Comparison of ENCODE assay signal across 7 cellular contexts in genomic region chrX:150694738-150695410, GRCh38. TPM values are rescaled to one million over a fixed set of nuclear protein-coding genes. Genes with fewer than 3 reads are reported as not detected.
DNase-seq lines count a peak whose midpoint lies in the region; ATAC-seq, FAIRE-seq and TF ChIP-seq lines count a peak whose summit lies in the region.

No MANE protein-coding gene starts in this region.

- DNase-seq in Kasumi-1 (lab: John Stamatoyannopoulos, UW) (peak; percentile 4), GM12878 (ENCODE audit: low read depth, low spot score) (no peak), neural progenitor cell (ENCODE audit: low spot score) (peak; percentile 4), H4 (ENCODE audit: low spot score) (no peak)

- H4K20me1 ChIP-seq in GM12878 (ENCODE audit: control insufficient read depth, insufficient read depth) = no peaks in the 10 kb centered on the region
- H4K20me1 ChIP-seq in neural progenitor cell (ENCODE audit: low read depth) = no peaks in the 10 kb centered on the region

- no peak overlapping the region for H3K27ac Mint-ChIP-seq in neural progenitor cell

- no peak overlapping the region for H2AFZ ChIP-seq in GM12878 (ENCODE audit: control insufficient read depth, low read depth, low read length)
- H2AFZ ChIP-seq in neural progenitor cell (replicated peaks) = no peak overlapping the region

- ATAC-seq in GM18909 (IDR thresholded peaks at IDR 0.05; ENCODE audit: poor library complexity, unreplicated experiment) (peak; percentile 31), GM12878 (peak; percentile 72), GM21526 (IDR thresholded peaks at IDR 0.05; ENCODE audit: low FRiP score, unreplicated experiment) (no peak), HG03432 (IDR thresholded peaks at IDR 0.05; ENCODE audit: unreplicated experiment) (no peak)

- H3K4me2 ChIP-seq in GM12878 (ENCODE audit: control insufficient read depth, insufficient read depth) = peak overlapping the region; percentile 71
- H3K4me2 ChIP-seq in neural progenitor cell = no peak overlapping the region

- H3K36me3 Mint-ChIP-seq in neural progenitor cell = peaks cover 2% of the 10 kb centered on the region

- SMC1A ChIA-PET in GM12878 (lab: Charles Lee; ENCODE audit: uncharacterized antibody, unreplicated experiment) = interaction anchor here (0.6 to 1.6 kb wide), 3 partner anchors 14 to 21 kb away, joined by 3 to 8 read pairs (median 7); no protein-coding TSS in a partner anchor

- peaks cover 13% of the 10 kb centered on the region for H3K4me1 ChIP-seq in GM12878 (ENCODE audit: control insufficient read depth, insufficient read depth, low read length)
- H3K4me1 ChIP-seq in neural progenitor cell = no peaks in the 10 kb centered on the region

- no peak for TF ChIP-seq EP300 in GM12878 (IDR thresholded peaks at IDR 0.05; ENCODE audit: borderline replicate concordance in 1 of 2, control insufficient read depth in 1 of 2, low read depth in 2 of 2, low read length in 2 of 2)

- H3K27ac ChIP-seq in GM12878 (ENCODE audit: control insufficient read depth, insufficient read depth) (peak overlapping the region; percentile 90), neural progenitor cell (no peak overlapping the region)

- BruUV-seq in GM12878 (replicated peaks; lab: Mats Ljungman, UMichigan) = no TSS peak

- no peaks in the 10 kb centered on the region for H3F3A ChIP-seq in neural progenitor cell (ENCODE audit: low read depth)

- H3K9me3 ChIP-seq in GM12878 (replicated peaks; ENCODE audit: control insufficient read depth, insufficient read depth, low read length) = no peaks in the 10 kb centered on the region; the same call in 2 of the 3 replicates
- H3K9me3 ChIP-seq in neural progenitor cell (ENCODE audit: low read depth) = no peaks in the 10 kb centered on the region

- TF ChIP-seq CTCF in GM12878 (IDR thresholded peaks at IDR 0.05 in 2 of 3, conservative IDR thresholded peaks at IDR 0.05 in 1 of 3; ENCODE audit: control insufficient read depth in 2 of 3, extremely low read depth in 1 of 3, insufficient read depth in 1 of 3, low read depth in 3 of 3, low read length in 3 of 3) = no peak
- no peak for TF ChIP-seq CTCF in neural progenitor cell (IDR thresholded peaks at IDR 0.05)

- peak overlapping the region; percentile 62 for H3K4me3 ChIP-seq in GM12878
- H3K4me3 ChIP-seq in neural progenitor cell = no peak overlapping the region

- WGBS in GM12878 (ENCODE audit: insufficient coverage, insufficient replicate concordance, low lambda C conversion rate, missing lambda C conversion rate) = 23% methylated on average over 8 of the region's 8 CpGs

- H3K9ac ChIP-seq in GM12878 (ENCODE audit: control insufficient read depth, insufficient read depth, low read length) = peak overlapping the region; percentile 65
- no peak overlapping the region for H3K9ac ChIP-seq in neural progenitor cell

- H3K79me2 ChIP-seq in GM12878 (ENCODE audit: control insufficient read depth, insufficient read depth, low read length) (peaks cover 42% of the 10 kb centered on the region), neural progenitor cell (ENCODE audit: low read depth) (peaks cover 5% of the 10 kb centered on the region)

- intact Hi-C loops in GM12878 (cut with micrococcal nuclease; ENCODE audit: unreplicated experiment) = loop anchor here (5.0 kb wide), 1 partner anchor 123 kb away; no protein-coding TSS in a partner anchor

- POLR2A ChIA-PET in GM12878 (lab: Charles Lee) = interaction anchor here (1.0 to 2.3 kb wide), 3 partner anchors 8 to 755 kb away, joined by 4 to 5 read pairs (median 5); no protein-coding TSS in a partner anchor

- RAD21 ChIA-PET in GM12878 (lab: Charles Lee; ENCODE audit: unreplicated experiment) = interaction anchor here (1.2 to 1.9 kb wide), 2 partner anchors 20 to 127 kb away, joined by 3 to 6 read pairs; no protein-coding TSS in a partner anchor

- in situ Hi-C loops in GM12878 (cut with MboI) = loop anchor here (25.0 kb wide), 1 partner anchor 1183 kb away; the partner anchor contains the start of gene IDS

- no peaks in the 10 kb centered on the region for H3K27me3 ChIP-seq in GM12878 (replicated peaks in 1 of 2; ENCODE audit: control insufficient read depth in 2 of 2, insufficient read depth in 2 of 2, low read length in 1 of 2)
- H3K27me3 ChIP-seq in neural progenitor cell = no peaks in the 10 kb centered on the region

- peaks cover 18% of the 10 kb centered on the region for H3K4me1 Mint-ChIP-seq in neural progenitor cell

- H3K36me3 ChIP-seq in GM12878 (ENCODE audit: control insufficient read depth in 2 of 2, insufficient read depth in 2 of 2, low read length in 1 of 2) (no peaks in the 10 kb centered on the region), neural progenitor cell (no peaks in the 10 kb centered on the region)

- no peak for TF ChIP-seq RAD21 in GM12878 (IDR thresholded peaks at IDR 0.05; ENCODE audit: insufficient read depth, low read depth, low read length)

- H3K9me3 Mint-ChIP-seq in neural progenitor cell = peaks cover 9% of the 10 kb centered on the region

- peaks cover 2% of the 10 kb centered on the region for H3K27me3 Mint-ChIP-seq in neural progenitor cell (ENCODE audit: insufficient read depth, low read depth)

- no peak for FAIRE-seq in GM12878 (lab: Jason Lieb, UNC)

- TF ChIP-seq POLR2A in GM12878 (IDR thresholded peaks at IDR 0.05; ENCODE audit: low read depth, low read length) = no peak

- CTCF ChIA-PET in GM12878 (lab: Yijun Ruan, JAX) = interaction anchor here (1.3 to 12.8 kb wide), 3 partner anchors 12 to 755 kb away, joined by 3 to 106 read pairs (median 31); no protein-coding TSS in a partner anchor

- peak overlapping the region; percentile 12 for H3K4me3 Mint-ChIP-seq in neural progenitor cell

TF ChIP-seq in GM12878, 131 proteins besides CTCF, POLR2A, EP300 and RAD21 (continues in another document):
- TF ChIP-seq CREM (IDR thresholded peaks at IDR 0.05; ENCODE audit: low read depth) (0 out of 2 replicates have a peak, but pooled peaks have one; percentile 40), MYC (IDR thresholded peaks at IDR 0.05; ENCODE audit: insufficient read depth, insufficient read length, insufficient replicate concordance, low read length, severe bottlenecking) (no peak), PBX3 (IDR thresholded peaks at IDR 0.05; ENCODE audit: insufficient replicate concordance, low read depth, low read length) (no peak), ZNF24 (IDR thresholded peaks at IDR 0.05) (no peak), NBN (IDR thresholded peaks at IDR 0.05) (no peak), CREB1 (IDR thresholded peaks at IDR 0.05; ENCODE audit: low read depth) (peak; percentile 75), ATF2 (IDR thresholded peaks at IDR 0.05; ENCODE audit: low read length) (peak; percentile 49; the same call in 1 of the 2 replicates), FOXM1 (IDR thresholded peaks at IDR 0.05; ENCODE audit: low read depth, low read length) (no peak), MEF2B (IDR thresholded peaks at IDR 0.05; ENCODE audit: partially characterized antibody, poor library complexity, severe bottlenecking) (peak; percentile 35), BRCA1 (IDR thresholded peaks at IDR 0.05; ENCODE audit: low read depth, low read length) (no peak)

RNA-seq across cellular contexts. Expression of gene MTMR1, which starts 1.7 kb away (rescaled TPM):
- 47.2 and 51.2 TPM in 2 replicates for total RNA-seq in GM12878 (2013; cell fraction: nucleolus; rRNA removed)
- total RNA-seq in GM12878 (2014; rRNA removed) (22.7 and 23.6 TPM in 2 replicates), GM12878 (2014; rRNA removed; fragmentation: Illumina TruSeq; extraction: Trizol) (20.3 and 22.2 TPM in 2 replicates), GM12878 (2021) (29.2 and 31.8 TPM in 2 replicates), neural progenitor cell (ENCODE audit: low replicate concordance) (17.4 and 18.0 TPM in 2 replicates)
- polyA plus RNA-seq in GM12878 (2011; ENCODE audit: low read depth) = 10.8 TPM
- polyA plus RNA-seq in GM12878 (2011; rRNA removed) (31.4 and 38.5 TPM in 2 replicates), GM12878 (2014; fragmentation: Illumina TruSeq; extraction: Trizol) (32.2 and 40.5 TPM in 2 replicates), GM12878 (2014; fragmentation: Nextera tagmentation; extraction: Ambion mirVana) (1 to 10 TPM; 1.2 to 2.5 TPM), GM12878 (2014; rRNA removed) (25.0 and 25.4 TPM in 2 replicates), GM12878 (2016; fragmentation: Nextera tagmentation; extraction: Ambion mirVana) (1 to 10 TPM; 3.8 to 4.8 TPM)
- 23.2 and 25.3 TPM in 2 replicates for polyA plus RNA-seq in GM12878 (2011; cell fraction: cytosol; rRNA removed)
- polyA plus RNA-seq in GM12878 (2011; cell fraction: nucleus; rRNA removed) = 41.1 and 43.8 TPM in 2 replicates
- polyA plus RNA-seq in GM12878 (2012) = 17.4 and 18.0 TPM in 2 replicates
- 27.8 and 33.9 TPM in 2 replicates for polyA minus RNA-seq in GM12878 (2011; rRNA and poly(A)+ RNA removed)
- 8.8 and 12.8 TPM in 2 replicates for polyA minus RNA-seq in GM12878 (2011; cell fraction: cytosol; rRNA and poly(A)+ RNA removed)
- polyA minus RNA-seq in GM12878 (2011; cell fraction: nucleus; rRNA and poly(A)+ RNA removed) = 12.8 and 19.2 TPM in 2 replicates
- total RNA-seq in H4 (2014; rRNA removed; shearing (Covaris generic)) = 11.3 and 13.8 TPM in 2 replicates

Comparison
In these comparisons a context has a peak if more than half of its experiments do, and no peak if none do; other contexts are left out.
1. ATAC-seq: peak in GM18909 (single experiment) and GM12878 (single experiment); none in GM21526 (single experiment) and HG03432 (single experiment).
2. DNase-seq: peak in Kasumi-1 (2 of 2) and neural progenitor cell (single experiment); none in GM12878 (single experiment) and H4 (single experiment).